23 cellular contexts compared by ENCODE assay signal in the genomic region with DNA sequence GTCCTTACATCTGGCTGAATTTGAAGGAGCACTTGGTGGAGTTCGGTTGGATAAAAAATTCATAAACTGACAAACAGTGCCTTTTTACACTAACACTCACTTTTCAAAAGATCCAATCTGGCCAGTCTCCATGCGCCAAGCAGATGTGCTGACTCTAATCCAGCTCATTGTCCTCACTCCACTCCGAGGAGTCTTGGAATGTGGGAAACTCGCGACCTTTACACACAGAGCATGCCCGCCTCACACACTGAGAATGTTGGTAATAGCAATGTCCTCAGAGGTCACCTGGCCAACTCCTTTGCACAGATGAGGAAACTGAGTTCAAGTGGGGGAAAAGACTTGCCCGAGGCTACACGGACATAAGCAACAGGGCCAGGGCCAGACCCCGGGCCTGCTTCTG.
DNase-seq lines count a peak whose midpoint lies in the region; ATAC-seq, FAIRE-seq and TF ChIP-seq lines count a peak whose summit lies in the region.
"Had no signal": no experiment of that assay in that cellular context is flagged by ENCODE, and none has a peak within 500 bp of the region (broad histone marks: within the 10 kb centered on the region; RNA-seq: fewer than 3 reads in every experiment).

No MANE protein-coding gene starts in this region.

- DNase-seq in left cardiac atrium (no peak), right atrium auricular region (ENCODE audit: low spot score) (no peak), astrocyte (ENCODE audit: low read depth) (peak; percentile 70), foreskin fibroblast (peak; percentile 94 to 95), germinal center (ENCODE audit: low spot score) (no peak), NCI-H2196 (lab: John Stamatoyannopoulos, UW; ENCODE audit: unreplicated experiment) (no peak), NCI-H1092 (lab: John Stamatoyannopoulos, UW) (no peak)
- DNase-seq: activated naive CD4-positive, alpha-beta T cell treated with anti-CD3 and anti-CD28 coated beads for 36 hours; activated T-cell treated with anti-CD3 and anti-CD28 coated beads for 4 hours; dermis blood vessel endothelial cell; esophagus squamous epithelium; H9; naive B cell; NCI-H1436; NCI-H345; posterior cingulate gyrus; T-helper 9 cell had no signal

- no peak overlapping the region for H3K4me3 Mint-ChIP-seq in astrocyte (ENCODE audit: unreplicated experiment)
- H3K4me3 Mint-ChIP-seq: activated naive CD4-positive, alpha-beta T cell treated with anti-CD3 and anti-CD28 coated beads for 36 hours; brain; H9; naive B cell; stimulated activated memory B cell treated with anti-CD40 and anti-IgM and Interleukin-4, amounts not matched to agents 10 μg/mL and 1 μg/mL and 100 μg/mL, for 72 hours; type B pancreatic cell had no signal

- peaks cover 2% of the 10 kb centered on the region for H3K9me3 Mint-ChIP-seq in astrocyte (ENCODE audit: unreplicated experiment)
- H3K9me3 Mint-ChIP-seq: activated naive CD4-positive, alpha-beta T cell treated with anti-CD3 and anti-CD28 coated beads for 36 hours; H9; stimulated activated memory B cell treated with anti-CD40 and anti-IgM and Interleukin-4, amounts not matched to agents 10 μg/mL and 1 μg/mL and 100 μg/mL, for 72 hours had no signal

- peak overlapping the region; percentile 20 for H3K9ac ChIP-seq in astrocyte (ENCODE audit: low read length)

- peaks cover 0 to 4% of the 10 kb centered on the region in 2 donors for H3K9me3 ChIP-seq in right atrium auricular region
- no peaks in the 10 kb centered on the region for H3K9me3 ChIP-seq in astrocyte (ENCODE audit: insufficient read depth, low read depth, low read length)
- H3K9me3 ChIP-seq: A549, esophagus squamous epithelium had no signal

- H3K27ac ChIP-seq in right atrium auricular region = no peak overlapping the region
- H3K27ac ChIP-seq in astrocyte (ENCODE audit: low read depth, low read length) = peak overlapping the region; percentile 31
- H3K27ac ChIP-seq: A549, esophagus squamous epithelium had no signal

- H3K4me3 ChIP-seq in right atrium auricular region (no peak overlapping the region), astrocyte (ENCODE audit: insufficient read depth, low read depth, low read length) (no peak overlapping the region), foreskin fibroblast (ENCODE audit: low read depth in 1 of 2, low read length in 2 of 2) (no peak overlapping the region)
- H3K4me3 ChIP-seq: A549, esophagus squamous epithelium, lung had no signal

- TF ChIP-seq CTCF in right atrium auricular region (IDR thresholded peaks at IDR 0.05) (no peak), astrocyte (IDR thresholded peaks at IDR 0.05; ENCODE audit: insufficient read depth, low read depth, low read length) (no peak), foreskin fibroblast (IDR thresholded peaks at IDR 0.05; ENCODE audit: low read depth, low read length) (no peak)

- H3K4me1 Mint-ChIP-seq in astrocyte (ENCODE audit: low read depth, unreplicated experiment) = peaks cover 9% of the 10 kb centered on the region
- H3K4me1 Mint-ChIP-seq: brain; H9; naive B cell; stimulated activated memory B cell treated with anti-CD40 and anti-IgM and Interleukin-4, amounts not matched to agents 10 μg/mL and 1 μg/mL and 100 μg/mL, for 72 hours had no signal

- no peaks in the 10 kb centered on the region for H4K20me1 ChIP-seq in astrocyte (ENCODE audit: insufficient read depth, low read length)

- no peaks in the 10 kb centered on the region for H3K79me2 ChIP-seq in astrocyte (ENCODE audit: insufficient read depth, low read length)

- H3K4me1 ChIP-seq in right atrium auricular region = no peaks in the 10 kb centered on the region
- H3K4me1 ChIP-seq in astrocyte (ENCODE audit: insufficient read depth, low read length) = peaks cover 9% of the 10 kb centered on the region
- H3K4me1 ChIP-seq: A549, esophagus squamous epithelium had no signal

- no peaks in the 10 kb centered on the region for H3K36me3 ChIP-seq in right atrium auricular region
- H3K36me3 ChIP-seq in astrocyte (ENCODE audit: insufficient read depth, low read length) = no peaks in the 10 kb centered on the region

- peak overlapping the region; percentile 54 for H3K27ac Mint-ChIP-seq in astrocyte (ENCODE audit: unreplicated experiment)
- H3K27ac Mint-ChIP-seq: activated naive CD4-positive, alpha-beta T cell treated with anti-CD3 and anti-CD28 coated beads for 36 hours; brain; naive B cell; stimulated activated memory B cell treated with anti-CD40 and anti-IgM and Interleukin-4, amounts not matched to agents 10 μg/mL and 1 μg/mL and 100 μg/mL, for 72 hours; type B pancreatic cell had no signal

- H3K27me3 ChIP-seq in right atrium auricular region = no peaks in the 10 kb centered on the region
- H3K27me3 ChIP-seq in astrocyte (ENCODE audit: insufficient read depth, low read length) = no peaks in the 10 kb centered on the region

- peaks cover 4% of the 10 kb centered on the region for H3K36me3 Mint-ChIP-seq in astrocyte (ENCODE audit: low read depth, unreplicated experiment)
- H3K36me3 Mint-ChIP-seq: naive B cell, type B pancreatic cell had no signal

- H2AFZ ChIP-seq in astrocyte (ENCODE audit: low read depth, low read length) = no peak overlapping the region

- H3K4me2 ChIP-seq in astrocyte (ENCODE audit: low read length) = no peak overlapping the region
- H3K4me2 ChIP-seq: A549 had no signal

- intact Hi-C loops in left cardiac atrium (cut with DNase I) = no loop called here

- H3K27me3 Mint-ChIP-seq in astrocyte (ENCODE audit: low read depth, unreplicated experiment) = no peaks in the 10 kb centered on the region
- H3K27me3 Mint-ChIP-seq: type B pancreatic cell had no signal

- FAIRE-seq in astrocyte (lab: Jason Lieb, UNC) = no peak
- FAIRE-seq: A549 had no signal

- ATAC-seq in left cardiac atrium (peak; percentile 15 to 23), GM18868 (IDR thresholded peaks at IDR 0.05; ENCODE audit: unreplicated experiment) (no peak)
- ATAC-seq: stimulated activated memory B cell treated with anti-CD40 and anti-IgM and Interleukin-4, amounts not matched to agents 10 μg/mL and 1 μg/mL and 100 μg/mL, for 72 hours had no signal

Comparison
In these comparisons a context has a peak if more than half of its experiments do, and no peak if none do; other contexts are left out.
1. DNase-seq: peak in astrocyte (single experiment) and foreskin fibroblast (2 of 2); none in left cardiac atrium (single experiment), right atrium auricular region (single experiment), germinal center (single experiment), NCI-H2196 (single experiment) and NCI-H1092 (single experiment).